In the genomic region with DNA sequence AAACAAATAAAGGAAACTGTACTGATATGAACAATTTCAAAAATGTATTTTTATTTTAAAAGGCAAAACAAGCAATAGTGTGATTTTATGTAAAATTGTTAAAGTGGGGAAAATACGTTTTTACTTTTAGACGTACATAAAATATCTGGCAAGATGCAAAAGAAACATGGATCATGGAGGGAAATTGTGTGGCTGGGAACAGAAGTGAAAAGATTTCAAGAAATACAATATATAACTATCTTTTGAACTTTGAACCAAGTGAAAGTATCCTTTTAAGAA, we compare ENCODE assay signal across 1 cellular context.
TF ChIP-seq lines count a peak whose summit lies in the region.

No MANE protein-coding gene starts in this region.

TF ChIP-seq in HepG2, 621 proteins besides CTCF, POLR2A, EP300 and RAD21:
- 0 out of 2 replicates have a peak, but pooled peaks have one; percentile 44 for TF ChIP-seq ZNF816 (CRISPR knock-in tag; IDR thresholded peaks at IDR 0.05; ENCODE audit: borderline replicate concordance)
- TF ChIP-seq ELF4 (CRISPR knock-in tag; IDR thresholded peaks at IDR 0.05; ENCODE audit: borderline replicate concordance) = 0 out of 2 replicates have a peak, but pooled peaks have one; percentile 0
- TF ChIP-seq ZNF780A (CRISPR knock-in tag; IDR thresholded peaks at IDR 0.05) = 0 out of 2 replicates have a peak, but pooled peaks have one; percentile 8
- no peak for TF ChIP-seq SMARCE1 (IDR thresholded peaks at IDR 0.05; ENCODE audit: borderline replicate concordance)
- TF ChIP-seq ASH2L (IDR thresholded peaks at IDR 0.05; ENCODE audit: insufficient read length, low read depth, low read length) = peak; percentile 10
- TF ChIP-seq ZFP36L1 (CRISPR knock-in tag; IDR thresholded peaks at IDR 0.05) = 0 out of 2 replicates have a peak, but pooled peaks have one; percentile 2
- TF ChIP-seq CREB1 (IDR thresholded peaks at IDR 0.05) = no peak
- TF ChIP-seq CREB1 (CRISPR knock-in tag; IDR thresholded peaks at IDR 0.05) = peak; percentile 43; the same call in 1 of the 2 replicates
- TF ChIP-seq RCOR2 (CRISPR knock-in tag; IDR thresholded peaks at IDR 0.05) = 0 out of 2 replicates have a peak, but pooled peaks have one; percentile 8
- TF ChIP-seq, protein P1, sequence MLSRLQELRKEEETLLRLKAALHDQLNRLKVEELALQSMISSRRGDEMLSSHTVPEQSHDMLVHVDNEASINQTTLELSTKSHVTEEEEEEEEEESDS (CRISPR knock-in tag; IDR thresholded peaks at IDR 0.05; ENCODE audit: borderline replicate concordance) = no peak
